Comparison of ENCODE assay signal across 7 cellular contexts in the genomic region with DNA sequence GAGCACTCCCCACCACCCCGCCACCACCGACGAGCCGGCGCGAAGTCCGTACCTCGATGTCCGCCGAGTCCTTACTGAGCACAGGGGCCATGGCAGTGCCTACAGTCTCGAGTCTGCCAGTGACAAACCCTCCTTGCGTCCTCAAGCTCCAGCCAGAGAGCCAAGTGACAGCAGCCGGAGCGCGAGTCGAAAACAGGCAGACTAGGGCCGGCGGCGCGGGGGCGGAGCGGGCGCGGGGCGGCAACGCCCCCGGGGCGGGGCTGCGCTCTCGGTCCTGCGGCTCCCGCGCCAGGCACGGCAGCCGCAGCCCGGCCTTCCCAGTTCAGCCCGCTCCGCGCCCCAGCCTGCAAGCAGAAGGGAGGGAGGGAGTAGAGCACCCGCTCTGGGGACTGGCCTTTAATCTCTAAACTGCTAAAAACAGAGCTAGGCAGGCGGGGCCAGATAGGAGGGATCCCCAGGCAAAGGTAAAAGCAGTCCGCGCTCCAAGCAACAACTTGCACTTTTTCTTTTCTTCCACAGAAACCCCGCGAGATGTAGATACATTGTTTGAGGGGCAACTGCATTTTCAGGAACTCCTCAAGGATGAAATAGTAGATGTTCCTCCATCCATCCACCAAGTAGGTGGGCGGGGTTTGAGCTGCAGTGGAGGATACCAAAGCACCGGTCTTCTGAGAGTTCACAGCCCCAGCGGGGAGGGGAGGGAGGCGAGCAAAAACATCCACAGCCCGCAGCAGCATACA. TPM values are rescaled to one million over a fixed set of nuclear protein-coding genes. Genes with fewer than 3 reads are reported as not detected.
DNase-seq lines count a peak whose midpoint lies in the region; ATAC-seq and TF ChIP-seq lines count a peak whose summit lies in the region.

TSS of gene DPYD (minus strand) at position 203 of the 740 bp plus-strand sequence. CDS start at position 91, 112 bp downstream.

- peak; percentile 27 to 35 for TF ChIP-seq POLR2A in sigmoid colon (IDR thresholded peaks at IDR 0.05)

- H3K27ac ChIP-seq in sigmoid colon: peak within 1 kb of the TSS; percentile 86 to 95 (median 94)

- no peaks in the 10 kb centered on the region for H3K9me3 ChIP-seq in sigmoid colon

- ATAC-seq in GM18511 (IDR thresholded peaks at IDR 0.05; ENCODE audit: unreplicated experiment) (peak; percentile 90), HG02981 (IDR thresholded peaks at IDR 0.05; ENCODE audit: unreplicated experiment) (peak; percentile 88)

- DNase-seq in NCI-H2029 (lab: John Stamatoyannopoulos, UW) (peak; percentile 69), T1000 (lab: John Stamatoyannopoulos, UW) (peak; percentile 85), astrocyte of the spinal cord (ENCODE audit: low read depth, low spot score) (peak; percentile 89), iPS DF 19.7 (ENCODE audit: low read depth, low spot score) (peak; percentile 86), sigmoid colon (peak; percentile 91)

- no peaks in the 10 kb centered on the region for H3K27me3 ChIP-seq in sigmoid colon

- in situ Hi-C loops in astrocyte of the spinal cord (cut with HindIII; ENCODE audit: low sequenced_read_pairs): no loop called here

- intact Hi-C loops in sigmoid colon (cut with DNase I): no loop called here

- WGBS in sigmoid colon, 2 donors: 1% methylated on average over 50 of the region's 50 CpGs

- peaks cover 0 to 26% (median 22%) of the 10 kb centered on the region in 4 donors for H3K4me1 ChIP-seq in sigmoid colon

- peak within 1 kb of the TSS; percentile 86 for H3K4me3 ChIP-seq in astrocyte of the spinal cord (ENCODE audit: low read depth, low read length)
- peak within 1 kb of the TSS; percentile 74 to 94 (median 92) for H3K4me3 ChIP-seq in sigmoid colon

- no peaks in the 10 kb centered on the region for H3K36me3 ChIP-seq in sigmoid colon

- TF ChIP-seq CTCF in astrocyte of the spinal cord (IDR thresholded peaks at IDR 0.05; ENCODE audit: low read depth, low read length) (no peak), sigmoid colon (IDR thresholded peaks at IDR 0.05) (no peak)

- no peak for TF ChIP-seq EP300 in sigmoid colon (IDR thresholded peaks at IDR 0.05)

RNA-seq across cellular contexts. Expression of gene DPYD, which starts in this region (rescaled TPM):
- total RNA-seq in sigmoid colon: 10 to 100 TPM; 40.2 to 56.1 (median 49.3) TPM
- polyA plus RNA-seq in sigmoid colon: 1 to 10 TPM; 6.0 to 9.8 (median 7.2) TPM

Comparison
In these comparisons a context has a peak if more than half of its experiments do, and no peak if none do; other contexts are left out.
1. Peak in every context shown above with its lines: DNase-seq, ATAC-seq, H3K4me3 ChIP-seq and H3K27ac ChIP-seq.